Comparison of ENCODE assay signal across 18 cellular contexts in the genomic region with DNA sequence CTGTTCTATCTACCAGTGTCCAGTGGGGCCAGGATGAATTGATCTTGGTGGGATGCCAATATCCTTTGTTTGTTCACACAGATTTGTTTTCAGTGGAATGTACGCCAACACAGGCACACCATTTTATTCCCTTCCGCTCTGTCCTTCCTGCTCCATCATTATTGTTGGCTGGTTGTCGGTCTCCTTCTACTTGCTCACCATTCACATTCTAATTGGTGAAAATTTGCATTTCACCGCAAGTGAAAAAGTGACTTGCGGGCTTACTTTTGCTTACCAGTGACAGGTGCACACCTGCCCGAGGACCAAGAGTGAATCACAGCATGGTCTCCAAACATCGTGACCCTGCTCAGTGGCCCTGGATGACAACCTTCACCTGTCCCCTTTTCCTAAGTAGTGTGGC.
DNase-seq lines count a peak whose midpoint lies in the region; ATAC-seq, FAIRE-seq and TF ChIP-seq lines count a peak whose summit lies in the region.
"Had no signal": no experiment of that assay in that cellular context is flagged by ENCODE, and none has a peak within 500 bp of the region (broad histone marks: within the 10 kb centered on the region; RNA-seq: fewer than 3 reads in every experiment).

No MANE protein-coding gene starts in this region.

- H3K36me3 ChIP-seq in left ventricle myocardium inferior (no peaks in the 10 kb centered on the region), psoas muscle (ENCODE audit: insufficient read depth in 1 of 2, low read depth in 1 of 2) (no peaks in the 10 kb centered on the region), kidney (ENCODE audit: control insufficient read depth in 1 of 2, insufficient read depth in 2 of 2, low read length in 2 of 2) (no peaks in the 10 kb centered on the region), GM23248 (ENCODE audit: low read depth) (no peaks in the 10 kb centered on the region)

- H3K27ac Mint-ChIP-seq in activated naive CD8-positive, alpha-beta T cell treated with anti-CD3 and anti-CD28 coated beads, Interleukin-2, amount 50 U/mL, for 24 hours, result no peak overlapping the region
- H3K27ac Mint-ChIP-seq: CD4-positive, alpha-beta memory T cell had no signal

- FAIRE-seq in kidney (lab: Jason Lieb, UNC), result no peak

- H3K4me3 Mint-ChIP-seq in activated naive CD8-positive, alpha-beta T cell treated with anti-CD3 and anti-CD28 coated beads, Interleukin-2, amount 50 U/mL, for 24 hours, result no peak overlapping the region
- H3K4me3 Mint-ChIP-seq: CD4-positive, alpha-beta memory T cell had no signal

- H3K9ac ChIP-seq in kidney (ENCODE audit: low read length in 2 of 2) (no peak overlapping the region), GM23248 (no peak overlapping the region)

- no peak for ATAC-seq in Right ventricle myocardium inferior
- no peak for ATAC-seq in psoas muscle
- no peak for ATAC-seq in GM21526 (IDR thresholded peaks at IDR 0.05; ENCODE audit: low FRiP score, unreplicated experiment)
- no peak for ATAC-seq in activated naive CD8-positive, alpha-beta T cell treated with anti-CD3 and anti-CD28 coated beads, Interleukin-2, amount 50 U/mL, for 24 hours

- peak overlapping the region; percentile 52 for H3K27ac ChIP-seq in left ventricle myocardium inferior (replicated peaks)
- H3K27ac ChIP-seq in psoas muscle, result peak overlapping the region; percentile 83
- H3K27ac ChIP-seq in kidney (ENCODE audit: low read depth in 2 of 2, low read length in 2 of 2), result no peak overlapping the region
- H3K27ac ChIP-seq in GM23248, result no peak overlapping the region
- H3K27ac ChIP-seq: SK-N-MC had no signal

- DNase-seq in left ventricle myocardium inferior (no peak), Right ventricle myocardium inferior (ENCODE audit: missing footprints) (no peak), dermis microvascular lymphatic vessel endothelial cell (ENCODE audit: low read depth in 2 of 2) (peak; percentile 82 to 95), psoas muscle (no peak), kidney (no peak), GM23248 (no peak)
- DNase-seq in activated naive CD8-positive, alpha-beta T cell treated with anti-CD3 and anti-CD28 coated beads, Interleukin-2, amount 50 U/mL, for 24 hours, result no peak
- DNase-seq: 8988T; Calu3; CD4-positive, alpha-beta memory T cell; DMS53; HCEC 1CT; NCI-H1930; NCI-H2171; NCI-H446 treated with DMSO at 0.1 percent for 48 hours; NCI-H774 had no signal

- H3K4me1 ChIP-seq in left ventricle myocardium inferior, result peaks cover 53% of the 10 kb centered on the region
- peaks cover 48% of the 10 kb centered on the region for H3K4me1 ChIP-seq in psoas muscle
- no peaks in the 10 kb centered on the region for H3K4me1 ChIP-seq in kidney (ENCODE audit: control insufficient read depth in 1 of 2, insufficient read depth in 1 of 2, low read depth in 1 of 2, low read length in 2 of 2)
- peaks cover 12% of the 10 kb centered on the region; the same call in 1 of the 2 replicates for H3K4me1 ChIP-seq in GM23248 (ENCODE audit: insufficient read depth)

- TF ChIP-seq CTCF in left ventricle myocardium inferior (IDR thresholded peaks at IDR 0.05; ENCODE audit: borderline replicate concordance), result no peak
- no peak for TF ChIP-seq CTCF in psoas muscle (IDR thresholded peaks at IDR 0.05)
- no peak for TF ChIP-seq CTCF in kidney (IDR thresholded peaks at IDR 0.05; ENCODE audit: borderline replicate concordance, extremely low read depth, insufficient read depth)

- no peak overlapping the region for H3K4me3 ChIP-seq in left ventricle myocardium inferior
- H3K4me3 ChIP-seq in psoas muscle, result no peak overlapping the region
- H3K4me3 ChIP-seq in kidney (ENCODE audit: low read length in 2 of 2), result no peak overlapping the region
- H3K4me3 ChIP-seq in GM23248, result no peak overlapping the region
- H3K4me3 ChIP-seq: SK-N-MC had no signal

- intact Hi-C loops in left ventricle myocardium inferior (cut with micrococcal nuclease), result no loop called here
- intact Hi-C loops in Right ventricle myocardium inferior (cut with DNase I), result loop anchor here (10.0 kb wide), 1 partner anchor 130 kb away; no protein-coding TSS in a partner anchor
- intact Hi-C loops in psoas muscle (cut with DNase I), result loop anchor here in 1 of 2 donors (5.0 to 10.0 kb wide), 3 partner anchors 82 to 220 kb away; partner anchors contain the start of gene PLCE1
- intact Hi-C loops in kidney (cut with DNase I), result no loop called here

- H3K27me3 ChIP-seq in left ventricle myocardium inferior (ENCODE audit: low read depth) (no peaks in the 10 kb centered on the region), psoas muscle (ENCODE audit: insufficient read depth in 3 of 3, low read length in 2 of 3) (no peaks in the 10 kb centered on the region), GM23248 (replicated peaks; ENCODE audit: insufficient read depth) (no peaks in the 10 kb centered on the region)

- no peaks in the 10 kb centered on the region for H4K20me1 ChIP-seq in GM23248 (ENCODE audit: insufficient read depth)

- no peak overlapping the region for H3K4me2 ChIP-seq in GM23248 (ENCODE audit: unreplicated experiment)

- no peaks in the 10 kb centered on the region for H3K36me3 Mint-ChIP-seq in activated naive CD8-positive, alpha-beta T cell treated with anti-CD3 and anti-CD28 coated beads, Interleukin-2, amount 50 U/mL, for 24 hours (ENCODE audit: low read depth)
- H3K36me3 Mint-ChIP-seq: CD4-positive, alpha-beta memory T cell had no signal

- no peaks in the 10 kb centered on the region for H3K79me2 ChIP-seq in GM23248 (ENCODE audit: insufficient read depth)

- no peaks in the 10 kb centered on the region for H3F3A ChIP-seq in GM23248 (ENCODE audit: insufficient read depth)

- 70 to 86% (median 85%) methylated on average over 7 of the region's 7 CpGs for WGBS in psoas muscle, 3 donors
- WGBS in GM23248 (ENCODE audit: low coverage in 1 of 2, low lambda C conversion rate in 2 of 2, missing lambda C conversion rate in 2 of 2), 2 experiments, result 89 to 93% methylated on average over 7 of the region's 7 CpGs

- in situ Hi-C loops in GM23248 (cut with MboI), result no loop called here

- no peaks in the 10 kb centered on the region for H3K9me2 ChIP-seq in GM23248 (ENCODE audit: insufficient read depth)

- no peak overlapping the region for H2AFZ ChIP-seq in GM23248

- peaks cover 6% of the 10 kb centered on the region for H3K27me3 Mint-ChIP-seq in activated naive CD8-positive, alpha-beta T cell treated with anti-CD3 and anti-CD28 coated beads, Interleukin-2, amount 50 U/mL, for 24 hours

- H3K9me3 ChIP-seq in left ventricle myocardium inferior (replicated peaks) (no peaks in the 10 kb centered on the region), psoas muscle (no peaks in the 10 kb centered on the region), kidney (ENCODE audit: control insufficient read depth in 1 of 2, low read length in 2 of 2) (no peaks in the 10 kb centered on the region), GM23248 (ENCODE audit: low read depth) (no peaks in the 10 kb centered on the region)

- no peaks in the 10 kb centered on the region for H3K4me1 Mint-ChIP-seq in activated naive CD8-positive, alpha-beta T cell treated with anti-CD3 and anti-CD28 coated beads, Interleukin-2, amount 50 U/mL, for 24 hours
- H3K4me1 Mint-ChIP-seq: CD4-positive, alpha-beta memory T cell had no signal

- H3K9me3 Mint-ChIP-seq in activated naive CD8-positive, alpha-beta T cell treated with anti-CD3 and anti-CD28 coated beads, Interleukin-2, amount 50 U/mL, for 24 hours, result no peaks in the 10 kb centered on the region

Comparison
In these comparisons a context has a peak if more than half of its experiments do, and no peak if none do; other contexts are left out.
1. DNase-seq: peak in dermis microvascular lymphatic vessel endothelial cell (2 of 2); none in left ventricle myocardium inferior (single experiment), Right ventricle myocardium inferior (single experiment), psoas muscle (0 of 2), kidney (single experiment), activated naive CD8-positive, alpha-beta T cell treated with anti-CD3 and anti-CD28 coated beads, Interleukin-2, amount 50 U/mL, for 24 hours (single experiment) and GM23248 (single experiment).
2. H3K27ac ChIP-seq: peak in left ventricle myocardium inferior (single experiment) and psoas muscle (single experiment); none in kidney (0 of 2) and GM23248 (single experiment).